In genomic region chr16:2063861-2064260, GRCh38 we compare ENCODE assay signal across 18 cellular contexts. TPM values are rescaled to one million over a fixed set of nuclear protein-coding genes. Genes with fewer than 3 reads are reported as not detected.
A peak's percentile ranks its signal among the peaks of the same experiment; 100 is the strongest.
DNase-seq lines count a peak whose midpoint lies in the region; ATAC-seq, FAIRE-seq and TF ChIP-seq lines count a peak whose summit lies in the region.
"Had no signal": no experiment of that assay in that cellular context is flagged by ENCODE, and none has a peak within 500 bp of the region (broad histone marks: within the 10 kb centered on the region; RNA-seq: fewer than 3 reads in every experiment).

No MANE protein-coding gene starts in this region.

- H3K36me3 Mint-ChIP-seq in WTC11 = peaks cover 14% of the 10 kb centered on the region

- peak overlapping the region; percentile 50; the same call in 1 of the 2 replicates for H3K27ac Mint-ChIP-seq in WTC11
- H3K27ac Mint-ChIP-seq: CD8-positive, alpha-beta T cell had no signal

- CTCF ChIA-PET in WTC11 (lab: Charles Lee) = interaction anchor here (1.5 kb wide), 2 partner anchors 16 to 60 kb away, joined by 5 read pairs; partner anchors contain the start of genes NTHL1 and TSC2
- CTCF ChIA-PET in HepG2 (lab: Yijun Ruan, JAX; ENCODE audit: low intra/inter-chr PET ratio, low total read pairs) = no interaction called here

- 97% methylated on average over 22 of the region's 25 CpGs for WGBS in HepG2 (ENCODE audit: low lambda C conversion rate)

- intact Hi-C loops in HepG2 (cut with micrococcal nuclease; ENCODE audit: unreplicated experiment) = no loop called here

- POLR2A ChIA-PET in WTC11 (lab: Charles Lee) (no interaction called here), HepG2 (lab: Yijun Ruan, JAX) (no interaction called here)

- TF ChIP-seq EP300 in HepG2 (IDR thresholded peaks at IDR 0.05; ENCODE audit: low read depth in 2 of 2, low read length in 2 of 2) = no peak
- TF ChIP-seq EP300 in HepG2 (CRISPR knock-in tag; IDR thresholded peaks at IDR 0.05; ENCODE audit: borderline replicate concordance) = no peak

- TF ChIP-seq CTCF in WTC11 (IDR thresholded peaks at IDR 0.05) (no peak), HepG2 (CRISPR knock-in tag; IDR thresholded peaks at IDR 0.05) (no peak)

- BruUV-seq in HepG2 (replicated peaks; lab: Mats Ljungman, UMichigan) = no TSS peak

- H4K20me1 ChIP-seq in HepG2 (ENCODE audit: insufficient read depth, low read length) = no peaks in the 10 kb centered on the region

- DNase-seq in WTC11 (ENCODE audit: low spot score) = no peak
- DNase-seq in HepG2 (ENCODE audit: low spot score) = no peak
- no peak for DNase-seq in NCI-H69 (lab: John Stamatoyannopoulos, UW)
- DNase-seq in AG20443 (ENCODE audit: low spot score) = no peak
- DNase-seq in mucosa of gallbladder (ENCODE audit: low spot score) = no peak
- DNase-seq: ACHN; AML-193; Calu3; CD8-positive, alpha-beta T cell; DND-41; EL; IMR-90 had no signal

- H3K27me3 Mint-ChIP-seq in WTC11 (ENCODE audit: low read depth) = no peaks in the 10 kb centered on the region

- H3K27ac ChIP-seq in HepG2 (ENCODE audit: extremely low read length, insufficient read depth, low read length) = no peak overlapping the region

- no peak overlapping the region for H2AFZ ChIP-seq in HepG2 (ENCODE audit: low read length)

- TF ChIP-seq RAD21 in HepG2 (CRISPR knock-in tag; IDR thresholded peaks at IDR 0.05) = no peak

- no peak overlapping the region for H3K9ac ChIP-seq in HepG2 (ENCODE audit: insufficient read depth, low read depth, low read length)

- no peak overlapping the region for H3K4me3 ChIP-seq in HepG2 (replicated peaks in 1 of 3; ENCODE audit: insufficient read depth in 1 of 3, low read depth in 2 of 3, low read length in 3 of 3)
- H3K4me3 ChIP-seq: GM12878, HAP-1, K562 had no signal

- no peaks in the 10 kb centered on the region for H3K4me1 Mint-ChIP-seq in WTC11

- TF ChIP-seq POLR2A in HepG2 (IDR thresholded peaks at IDR 0.05; ENCODE audit: insufficient read depth in 1 of 2, low read depth in 2 of 2, low read length in 2 of 2) = no peak

- no peak overlapping the region for H3K4me3 Mint-ChIP-seq in WTC11
- H3K4me3 Mint-ChIP-seq: CD8-positive, alpha-beta T cell had no signal

- no peaks in the 10 kb centered on the region for H3K9me3 ChIP-seq in HepG2 (ENCODE audit: low read length)
- H3K9me3 ChIP-seq: HAP-1 had no signal

- H3K4me1 ChIP-seq in HepG2 (ENCODE audit: insufficient read depth, low read length) = no peaks in the 10 kb centered on the region
- H3K4me1 ChIP-seq: HAP-1 had no signal

- in situ Hi-C loops in HepG2 (cut with HindIII; ENCODE audit: extremely low pct_ligation_motif_present, low pct_unique_long_range_greater_than_20kb) = no loop called here

- no peaks in the 10 kb centered on the region for H3K79me2 ChIP-seq in HepG2 (ENCODE audit: insufficient read depth, low read length)

- no peaks in the 10 kb centered on the region for H3K9me3 Mint-ChIP-seq in WTC11
- H3K9me3 Mint-ChIP-seq: CD8-positive, alpha-beta T cell had no signal

- no peak for ATAC-seq in WTC11
- no peak for ATAC-seq in HepG2
- ATAC-seq: CD8-positive, alpha-beta T cell; GM12878; K562 had no signal

- no peak overlapping the region for H3K4me2 ChIP-seq in HepG2 (ENCODE audit: low read depth, low read length)

- peaks cover 16 to 21% of the 10 kb centered on the region in 2 experiments for H3K36me3 ChIP-seq in HepG2 (replicated peaks in 1 of 2; ENCODE audit: control insufficient read depth in 1 of 2, insufficient read depth in 2 of 2, low read length in 2 of 2)

- FAIRE-seq in HepG2 (lab: Jason Lieb, UNC) = no peak
- FAIRE-seq: A204.1, GM12878, GM19239, K562 had no signal

- no peaks in the 10 kb centered on the region for H3K27me3 ChIP-seq in HepG2 (ENCODE audit: control insufficient read depth in 1 of 2, insufficient read depth in 2 of 2, low read length in 2 of 2)

RNA-seq across cellular contexts. Expression of gene TSC2, which starts 16.1 kb away (rescaled TPM):
- total RNA-seq in WTC11 (2021) (103 to 134 TPM (median 117 TPM) in 3 replicates), HepG2 (2016; rRNA removed; fragmentation: Illumina TruSeq; extraction: Trizol) (10.3 and 19.6 TPM in 2 replicates), mucosa of gallbladder (185 TPM)
- total RNA-seq in HepG2 (2016; cell fraction: cytosol; rRNA removed; fragmentation: Illumina TruSeq; extraction: Trizol; ENCODE audit: low read depth) = 13.6 and 17.2 TPM in 2 replicates
- 7.7 and 19.6 TPM in 2 replicates for total RNA-seq in HepG2 (2016; cell fraction: insoluble cytoplasmic fraction; rRNA removed; fragmentation: Illumina TruSeq; extraction: Trizol)
- 13.2 and 13.3 TPM in 2 replicates for total RNA-seq in HepG2 (2016; cell fraction: membrane; rRNA removed; fragmentation: Illumina TruSeq; extraction: Trizol)
- total RNA-seq in HepG2 (2016; cell fraction: nucleus; rRNA removed; fragmentation: Illumina TruSeq; extraction: Trizol) = 21.2 and 34.7 TPM in 2 replicates
- 40.4 and 44.6 TPM in 2 replicates for polyA plus RNA-seq in HepG2 (2011; rRNA removed)
- polyA plus RNA-seq in HepG2 (2011; cell fraction: cytosol; rRNA removed) = 13.0 and 19.7 TPM in 2 replicates
- polyA plus RNA-seq in HepG2 (2011; cell fraction: nucleus; rRNA removed) = 352 and 473 TPM in 2 replicates
- 50.1 and 57.0 TPM in 2 replicates for polyA plus RNA-seq in HepG2 (2012)
- 2.9 and 4.1 TPM in 2 replicates for polyA plus RNA-seq in HepG2 (2016; cell fraction: cytosol; fragmentation: Illumina TruSeq; extraction: Trizol; ENCODE audit: low read depth)
- 13.2 and 17.7 TPM in 2 replicates for polyA plus RNA-seq in HepG2 (2016; cell fraction: insoluble cytoplasmic fraction; fragmentation: Illumina TruSeq; extraction: Trizol; ENCODE audit: low read depth)
- polyA plus RNA-seq in HepG2 (2016; cell fraction: membrane; fragmentation: Illumina TruSeq; extraction: Trizol; ENCODE audit: low read depth) = 5.4 and 5.7 TPM in 2 replicates
- 82.5 and 84.9 TPM in 2 replicates for polyA plus RNA-seq in HepG2 (2016; cell fraction: nucleus; fragmentation: Illumina TruSeq; extraction: Trizol; ENCODE audit: insufficient read depth, low read depth)
- polyA minus RNA-seq in HepG2 (2011; rRNA and poly(A)+ RNA removed; ENCODE audit: low replicate concordance) = 69.9 and 84.9 TPM in 2 replicates
- 25.5 and 36.2 TPM in 2 replicates for polyA minus RNA-seq in HepG2 (2011; cell fraction: cytosol; rRNA and poly(A)+ RNA removed)
- polyA minus RNA-seq in HepG2 (2011; cell fraction: nucleus; rRNA and poly(A)+ RNA removed) = 59.4 and 61.0 TPM in 2 replicates

RNA-seq across cellular contexts. Expression of gene NTHL1, which starts 16.2 kb away (rescaled TPM):
- total RNA-seq in WTC11 (2021) (90.5 to 93.4 TPM (median 93.3 TPM) in 3 replicates), HepG2 (2016; rRNA removed; fragmentation: Illumina TruSeq; extraction: Trizol) (64.8 and 64.9 TPM in 2 replicates), mucosa of gallbladder (33.9 TPM)
- 24.9 and 26.2 TPM in 2 replicates for total RNA-seq in HepG2 (2016; cell fraction: cytosol; rRNA removed; fragmentation: Illumina TruSeq; extraction: Trizol; ENCODE audit: low read depth)
- 69.4 and 70.6 TPM in 2 replicates for total RNA-seq in HepG2 (2016; cell fraction: insoluble cytoplasmic fraction; rRNA removed; fragmentation: Illumina TruSeq; extraction: Trizol)
- total RNA-seq in HepG2 (2016; cell fraction: membrane; rRNA removed; fragmentation: Illumina TruSeq; extraction: Trizol) = 25.2 and 29.9 TPM in 2 replicates
- total RNA-seq in HepG2 (2016; cell fraction: nucleus; rRNA removed; fragmentation: Illumina TruSeq; extraction: Trizol) = 22.8 and 26.0 TPM in 2 replicates
- polyA plus RNA-seq in HepG2 (2011; rRNA removed) = 47.5 and 55.6 TPM in 2 replicates
- polyA plus RNA-seq in HepG2 (2011; cell fraction: cytosol; rRNA removed) = 63.4 and 112 TPM in 2 replicates
- polyA plus RNA-seq in HepG2 (2011; cell fraction: nucleus; rRNA removed) = 61.1 and 66.7 TPM in 2 replicates
- 19.7 and 24.2 TPM in 2 replicates for polyA plus RNA-seq in HepG2 (2012)
- polyA plus RNA-seq in HepG2 (2016; cell fraction: cytosol; fragmentation: Illumina TruSeq; extraction: Trizol; ENCODE audit: low read depth) = 12.4 and 13.2 TPM in 2 replicates
- 43.0 and 46.2 TPM in 2 replicates for polyA plus RNA-seq in HepG2 (2016; cell fraction: insoluble cytoplasmic fraction; fragmentation: Illumina TruSeq; extraction: Trizol; ENCODE audit: low read depth)
- polyA plus RNA-seq in HepG2 (2016; cell fraction: membrane; fragmentation: Illumina TruSeq; extraction: Trizol; ENCODE audit: low read depth) = 15.6 and 17.1 TPM in 2 replicates
- polyA plus RNA-seq in HepG2 (2016; cell fraction: nucleus; fragmentation: Illumina TruSeq; extraction: Trizol; ENCODE audit: insufficient read depth, low read depth) = 42.8 and 44.9 TPM in 2 replicates
- 25.8 and 50.8 TPM in 2 replicates for polyA minus RNA-seq in HepG2 (2011; rRNA and poly(A)+ RNA removed; ENCODE audit: low replicate concordance)
- polyA minus RNA-seq in HepG2 (2011; cell fraction: cytosol; rRNA and poly(A)+ RNA removed) = 24.2 and 32.7 TPM in 2 replicates
- 9.3 and 11.6 TPM in 2 replicates for polyA minus RNA-seq in HepG2 (2011; cell fraction: nucleus; rRNA and poly(A)+ RNA removed)

RNA-seq across cellular contexts. Expression of gene NHERF2, which starts 37.2 kb away (rescaled TPM):
- total RNA-seq in WTC11 (2021) (23.3 to 31.1 TPM (median 28.0 TPM) in 3 replicates), HepG2 (2016; rRNA removed; fragmentation: Illumina TruSeq; extraction: Trizol) (15.8 and 23.7 TPM in 2 replicates), mucosa of gallbladder (121 TPM)
- 17.2 and 21.7 TPM in 2 replicates for total RNA-seq in HepG2 (2016; cell fraction: cytosol; rRNA removed; fragmentation: Illumina TruSeq; extraction: Trizol; ENCODE audit: low read depth)
- 14.8 and 26.0 TPM in 2 replicates for total RNA-seq in HepG2 (2016; cell fraction: insoluble cytoplasmic fraction; rRNA removed; fragmentation: Illumina TruSeq; extraction: Trizol)
- total RNA-seq in HepG2 (2016; cell fraction: membrane; rRNA removed; fragmentation: Illumina TruSeq; extraction: Trizol) = 42.5 and 44.6 TPM in 2 replicates
- 14.4 and 15.0 TPM in 2 replicates for total RNA-seq in HepG2 (2016; cell fraction: nucleus; rRNA removed; fragmentation: Illumina TruSeq; extraction: Trizol)
- 39.3 and 47.2 TPM in 2 replicates for polyA plus RNA-seq in HepG2 (2011; rRNA removed)
- 28.8 and 54.4 TPM in 2 replicates for polyA plus RNA-seq in HepG2 (2011; cell fraction: cytosol; rRNA removed)
- polyA plus RNA-seq in HepG2 (2011; cell fraction: nucleus; rRNA removed) = 94.7 and 105 TPM in 2 replicates
- 25.8 and 38.7 TPM in 2 replicates for polyA plus RNA-seq in HepG2 (2012)
- 54.0 and 63.1 TPM in 2 replicates for polyA plus RNA-seq in HepG2 (2016; cell fraction: cytosol; fragmentation: Illumina TruSeq; extraction: Trizol; ENCODE audit: low read depth)
- 37.8 and 52.2 TPM in 2 replicates for polyA plus RNA-seq in HepG2 (2016; cell fraction: insoluble cytoplasmic fraction; fragmentation: Illumina TruSeq; extraction: Trizol; ENCODE audit: low read depth)
- polyA plus RNA-seq in HepG2 (2016; cell fraction: membrane; fragmentation: Illumina TruSeq; extraction: Trizol; ENCODE audit: low read depth) = 72.6 and 84.9 TPM in 2 replicates
- polyA plus RNA-seq in HepG2 (2016; cell fraction: nucleus; fragmentation: Illumina TruSeq; extraction: Trizol; ENCODE audit: insufficient read depth, low read depth) = 53.4 and 59.6 TPM in 2 replicates
- 6.8 and 36.4 TPM in 2 replicates for polyA minus RNA-seq in HepG2 (2011; rRNA and poly(A)+ RNA removed; ENCODE audit: low replicate concordance)
- 24.4 and 28.2 TPM in 2 replicates for polyA minus RNA-seq in HepG2 (2011; cell fraction: cytosol; rRNA and poly(A)+ RNA removed)
- 13.3 and 13.8 TPM in 2 replicates for polyA minus RNA-seq in HepG2 (2011; cell fraction: nucleus; rRNA and poly(A)+ RNA removed)

RNA-seq across cellular contexts. Expression of gene NPW, which starts 44.3 kb away (rescaled TPM):
- total RNA-seq in WTC11 (2021) = 15.2 to 28.6 TPM (median 22.0 TPM) in 3 replicates
- total RNA-seq in HepG2 (2016; rRNA removed; fragmentation: Illumina TruSeq; extraction: Trizol) = 0.97 TPM in 1 of 2 replicates, not detected in the other
- total RNA-seq in HepG2 (2016; cell fraction: cytosol; rRNA removed; fragmentation: Illumina TruSeq; extraction: Trizol; ENCODE audit: low read depth) = 1.1 and 2.6 TPM in 2 replicates
- 0.87 TPM in 1 of 2 replicates, not detected in the other for total RNA-seq in HepG2 (2016; cell fraction: insoluble cytoplasmic fraction; rRNA removed; fragmentation: Illumina TruSeq; extraction: Trizol)
- total RNA-seq in HepG2 (2016; cell fraction: membrane; rRNA removed; fragmentation: Illumina TruSeq; extraction: Trizol) = 0.71 and 0.79 TPM in 2 replicates
- not detected in 2 replicates for total RNA-seq in HepG2 (2016; cell fraction: nucleus; rRNA removed; fragmentation: Illumina TruSeq; extraction: Trizol)
- 0.24 and 0.25 TPM in 2 replicates for polyA plus RNA-seq in HepG2 (2011; rRNA removed)
- polyA plus RNA-seq in HepG2 (2011; cell fraction: cytosol; rRNA removed) = 0.50 and 0.85 TPM in 2 replicates
- 1.1 and 1.2 TPM in 2 replicates for polyA plus RNA-seq in HepG2 (2011; cell fraction: nucleus; rRNA removed)
- polyA plus RNA-seq in HepG2 (2012) = 0.82 and 1.4 TPM in 2 replicates
- 0.87 and 1.2 TPM in 2 replicates for polyA plus RNA-seq in HepG2 (2016; cell fraction: cytosol; fragmentation: Illumina TruSeq; extraction: Trizol; ENCODE audit: low read depth)
- polyA plus RNA-seq in HepG2 (2016; cell fraction: insoluble cytoplasmic fraction; fragmentation: Illumina TruSeq; extraction: Trizol; ENCODE audit: low read depth) = 0.61 and 0.63 TPM in 2 replicates
- 0.42 and 0.81 TPM in 2 replicates for polyA plus RNA-seq in HepG2 (2016; cell fraction: membrane; fragmentation: Illumina TruSeq; extraction: Trizol; ENCODE audit: low read depth)
- 0.85 and 2.0 TPM in 2 replicates for polyA plus RNA-seq in HepG2 (2016; cell fraction: nucleus; fragmentation: Illumina TruSeq; extraction: Trizol; ENCODE audit: insufficient read depth, low read depth)
- polyA minus RNA-seq in HepG2 (2011; rRNA and poly(A)+ RNA removed; ENCODE audit: low replicate concordance) = 0.21 TPM in 1 of 2 replicates, not detected in the other
- polyA minus RNA-seq in HepG2 (2011; cell fraction: cytosol; rRNA and poly(A)+ RNA removed) = 3.4 TPM in 1 of 2 replicates, not detected in the other
- 0.50 TPM in 1 of 2 replicates, not detected in the other for polyA minus RNA-seq in HepG2 (2011; cell fraction: nucleus; rRNA and poly(A)+ RNA removed)
- total RNA-seq in mucosa of gallbladder = 1.6 TPM
- total RNA-seq: CD8-positive, alpha-beta T cell; G401 had no signal

RNA-seq across cellular contexts. Expression of gene ZNF598, which starts 54.2 kb away (rescaled TPM):
- total RNA-seq in WTC11 (2021) = 53.9 to 66.4 TPM (median 55.5 TPM) in 3 replicates
- 9.5 and 13.5 TPM in 2 replicates for total RNA-seq in HepG2 (2016; rRNA removed; fragmentation: Illumina TruSeq; extraction: Trizol)
- 7.8 and 8.6 TPM in 2 replicates for total RNA-seq in HepG2 (2016; cell fraction: cytosol; rRNA removed; fragmentation: Illumina TruSeq; extraction: Trizol; ENCODE audit: low read depth)
- total RNA-seq in HepG2 (2016; cell fraction: insoluble cytoplasmic fraction; rRNA removed; fragmentation: Illumina TruSeq; extraction: Trizol) = 6.1 and 14.0 TPM in 2 replicates
- 8.0 and 9.4 TPM in 2 replicates for total RNA-seq in HepG2 (2016; cell fraction: membrane; rRNA removed; fragmentation: Illumina TruSeq; extraction: Trizol)
- total RNA-seq in HepG2 (2016; cell fraction: nucleus; rRNA removed; fragmentation: Illumina TruSeq; extraction: Trizol) = 15.2 and 16.0 TPM in 2 replicates
- 14.2 and 17.6 TPM in 2 replicates for polyA plus RNA-seq in HepG2 (2011; rRNA removed)
- 10.9 and 19.8 TPM in 2 replicates for polyA plus RNA-seq in HepG2 (2011; cell fraction: cytosol; rRNA removed)
- 80.6 and 103 TPM in 2 replicates for polyA plus RNA-seq in HepG2 (2011; cell fraction: nucleus; rRNA removed)
- polyA plus RNA-seq in HepG2 (2012) = 6.9 and 11.3 TPM in 2 replicates
- 4.2 and 5.0 TPM in 2 replicates for polyA plus RNA-seq in HepG2 (2016; cell fraction: cytosol; fragmentation: Illumina TruSeq; extraction: Trizol; ENCODE audit: low read depth)
- polyA plus RNA-seq in HepG2 (2016; cell fraction: insoluble cytoplasmic fraction; fragmentation: Illumina TruSeq; extraction: Trizol; ENCODE audit: low read depth) = 14.5 and 15.5 TPM in 2 replicates
- polyA plus RNA-seq in HepG2 (2016; cell fraction: membrane; fragmentation: Illumina TruSeq; extraction: Trizol; ENCODE audit: low read depth) = 8.5 and 11.6 TPM in 2 replicates
- polyA plus RNA-seq in HepG2 (2016; cell fraction: nucleus; fragmentation: Illumina TruSeq; extraction: Trizol; ENCODE audit: insufficient read depth, low read depth) = 58.7 and 59.3 TPM in 2 replicates
- polyA minus RNA-seq in HepG2 (2011; rRNA and poly(A)+ RNA removed; ENCODE audit: low replicate concordance) = 25.2 and 28.9 TPM in 2 replicates
- 12.5 and 18.7 TPM in 2 replicates for polyA minus RNA-seq in HepG2 (2011; cell fraction: cytosol; rRNA and poly(A)+ RNA removed)
- 12.6 and 18.4 TPM in 2 replicates for polyA minus RNA-seq in HepG2 (2011; cell fraction: nucleus; rRNA and poly(A)+ RNA removed)
- 42.1 TPM for total RNA-seq in mucosa of gallbladder
